8 cellular contexts compared by ENCODE assay signal in the genomic region with DNA sequence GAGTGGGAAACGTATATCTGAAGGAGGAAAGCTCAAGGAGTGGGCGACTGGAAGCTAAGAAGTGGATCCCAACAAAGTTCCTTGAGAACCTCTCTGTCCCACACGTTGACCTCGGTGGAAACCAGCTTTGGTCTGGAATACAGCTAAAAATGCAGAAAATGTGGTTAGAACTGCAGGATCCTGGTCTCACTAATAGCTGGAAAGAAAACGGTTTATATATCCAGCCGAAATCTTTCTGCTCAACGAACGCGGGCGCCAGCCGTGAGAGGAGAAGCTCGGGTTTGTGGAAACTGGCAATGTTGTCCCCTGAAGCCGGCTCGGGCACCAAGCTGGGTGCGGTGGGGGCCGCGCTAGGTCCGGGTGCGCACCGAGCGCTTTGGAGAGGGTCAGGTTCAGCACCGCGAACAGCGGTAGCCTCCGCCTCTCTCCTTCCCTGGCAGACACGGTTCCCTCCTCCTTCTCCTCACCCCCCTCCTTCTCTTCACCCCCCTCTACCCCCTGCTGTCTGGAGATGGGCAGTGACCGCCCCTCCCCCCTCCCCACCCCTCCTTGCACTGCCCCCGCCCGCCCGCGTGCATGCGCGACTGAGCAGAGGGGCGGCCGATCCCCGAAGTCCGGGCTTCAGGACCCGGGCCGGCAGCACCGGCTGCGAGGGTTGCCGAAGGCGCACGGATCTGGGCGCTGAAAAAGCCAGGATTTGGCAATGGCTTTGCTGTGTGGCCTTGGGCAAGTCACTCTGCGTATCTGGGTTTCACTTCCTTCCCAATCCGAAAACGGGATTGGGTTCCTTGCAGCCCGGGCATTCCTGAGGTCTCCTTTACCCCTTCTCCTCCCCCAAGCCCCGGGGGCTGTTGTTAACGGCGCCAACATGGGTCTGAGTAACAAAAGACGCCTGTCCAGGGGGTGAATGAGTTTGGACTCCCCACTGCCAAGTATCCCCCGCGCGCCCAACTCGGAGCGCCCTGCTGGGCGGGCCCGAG. TPM values are rescaled to one million over a fixed set of nuclear protein-coding genes. Genes with fewer than 3 reads are reported as not detected.
A peak's percentile ranks its signal among the peaks of the same experiment; 100 is the strongest.
DNase-seq lines count a peak whose midpoint lies in the region; ATAC-seq and TF ChIP-seq lines count a peak whose summit lies in the region.

A gene with protein sequence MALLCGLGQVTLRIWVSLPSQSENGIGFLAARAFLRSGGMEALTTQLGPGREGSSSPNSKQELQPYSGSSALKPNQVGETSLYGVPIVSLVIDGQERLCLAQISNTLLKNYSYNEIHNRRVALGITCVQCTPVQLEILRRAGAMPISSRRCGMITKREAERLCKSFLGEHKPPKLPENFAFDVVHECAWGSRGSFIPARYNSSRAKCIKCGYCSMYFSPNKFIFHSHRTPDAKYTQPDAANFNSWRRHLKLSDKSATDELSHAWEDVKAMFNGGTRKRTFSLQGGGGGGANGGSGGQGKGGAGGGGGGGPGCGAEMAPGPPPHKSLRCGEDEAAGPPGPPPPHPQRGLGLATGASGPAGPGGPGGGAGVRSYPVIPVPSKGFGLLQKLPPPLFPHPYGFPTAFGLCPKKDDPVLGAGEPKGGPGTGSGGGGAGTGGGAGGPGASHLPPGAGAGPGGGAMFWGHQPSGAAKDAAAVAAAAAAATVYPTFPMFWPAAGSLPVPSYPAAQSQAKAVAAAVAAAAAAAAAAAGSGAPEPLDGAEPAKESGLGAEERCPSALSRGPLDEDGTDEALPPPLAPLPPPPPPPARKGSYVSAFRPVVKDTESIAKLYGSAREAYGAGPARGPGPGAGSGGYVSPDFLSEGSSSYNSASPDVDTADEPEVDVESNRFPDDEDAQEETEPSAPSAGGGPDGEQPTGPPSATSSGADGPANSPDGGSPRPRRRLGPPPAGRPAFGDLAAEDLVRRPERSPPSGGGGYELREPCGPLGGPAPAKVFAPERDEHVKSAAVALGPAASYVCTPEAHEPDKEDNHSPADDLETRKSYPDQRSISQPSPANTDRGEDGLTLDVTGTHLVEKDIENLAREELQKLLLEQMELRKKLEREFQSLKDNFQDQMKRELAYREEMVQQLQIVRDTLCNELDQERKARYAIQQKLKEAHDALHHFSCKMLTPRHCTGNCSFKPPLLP (plus strand): TSS at position 610 of the 980 bp plus-strand sequence. CDS start 94 bp downstream, at position 704.

- peaks cover 0 to 16% (median 0%) of the 10 kb centered on the region in 8 donors for H3K9me3 ChIP-seq in spleen

- no peak within 1 kb of the TSS for H3K27ac Mint-ChIP-seq in WTC11

- intact Hi-C loops in left cardiac atrium (cut with DNase I) (no loop called here), spleen (cut with DNase I; ENCODE audit: low total_unique reads) (no loop called here)

- POLR2A ChIA-PET in WTC11 (lab: Charles Lee): no interaction called here

- H3K27me3 Mint-ChIP-seq in WTC11 (ENCODE audit: low read depth): peaks cover 94% of the 10 kb centered on the region

- TF ChIP-seq CTCF in WTC11 (IDR thresholded peaks at IDR 0.05) (no peak), spleen (IDR thresholded peaks at IDR 0.05 in 8 of 11, conservative IDR thresholded peaks at IDR 0.05 in 3 of 11) (no peak)

- H3K9me3 Mint-ChIP-seq in WTC11: no peaks in the 10 kb centered on the region

- peaks cover 62% of the 10 kb centered on the region for H3K4me1 Mint-ChIP-seq in WTC11

- 3 to 6% (median 3%) methylated on average over 51 to 59 of the region's 60 CpGs for WGBS in spleen, 5 donors

- CTCF ChIA-PET in WTC11 (lab: Charles Lee): interaction anchor here (0.6 to 5.0 kb wide), 4 partner anchors 8 to 324 kb away, joined by 3 to 31 read pairs (median 3); no protein-coding TSS in a partner anchor

- peaks cover 38 to 100% (median 100%) of the 10 kb centered on the region in 7 donors for H3K27me3 ChIP-seq in spleen (replicated peaks in 1 of 7)

- peak; percentile 39 for DNase-seq in activated CD4-positive, alpha-beta T cell treated with anti-CD3 and anti-CD28 coated beads for 48 hours
- no peak for DNase-seq in activated CD4-positive, alpha-beta T cell treated with anti-CD3 and anti-CD28 coated beads, Interleukin-2, amount 50 U/mL, for 4 hours
- DNase-seq in WTC11 (ENCODE audit: low spot score): peak; percentile 74
- DNase-seq in left cardiac atrium: no peak
- peak; percentile 64 for DNase-seq in spleen
- DNase-seq in mucosa of gallbladder (ENCODE audit: low spot score): no peak
- DNase-seq in activated effector memory CD4-positive, alpha-beta T cell treated with anti-CD3 and anti-CD28 coated beads, Interleukin-2, amount 50 U/mL, for 16 hours: no peak
- no peak for DNase-seq in caudate nucleus (lab: John Stamatoyannopoulos, UW)

- H3K36me3 ChIP-seq in spleen: no peaks in the 10 kb centered on the region

- peak within 1 kb of the TSS in 7 of 8 donors; percentile 25 to 56 (median 32) for H3K4me3 ChIP-seq in spleen

- no peak within 1 kb of the TSS for H3K27ac ChIP-seq in spleen
- H3K27ac ChIP-seq in caudate nucleus (ENCODE audit: low read depth, low read length): no peak within 1 kb of the TSS

- peak within 1 kb of the TSS; percentile 76 for H3K4me3 Mint-ChIP-seq in WTC11

- no peak for TF ChIP-seq POLR2A in spleen (IDR thresholded peaks at IDR 0.05)

- peak; percentile 36 for ATAC-seq in WTC11
- peak; percentile 31 for ATAC-seq in left cardiac atrium

- H3K36me3 Mint-ChIP-seq in WTC11: no peaks in the 10 kb centered on the region; the same call in 1 of the 2 replicates

- peaks cover 28 to 100% (median 92%) of the 10 kb centered on the region in 6 donors for H3K4me1 ChIP-seq in spleen

TF ChIP-seq in WTC11, 78 proteins besides CTCF, POLR2A, EP300 and RAD21:
- TF ChIP-seq, protein P1, sequence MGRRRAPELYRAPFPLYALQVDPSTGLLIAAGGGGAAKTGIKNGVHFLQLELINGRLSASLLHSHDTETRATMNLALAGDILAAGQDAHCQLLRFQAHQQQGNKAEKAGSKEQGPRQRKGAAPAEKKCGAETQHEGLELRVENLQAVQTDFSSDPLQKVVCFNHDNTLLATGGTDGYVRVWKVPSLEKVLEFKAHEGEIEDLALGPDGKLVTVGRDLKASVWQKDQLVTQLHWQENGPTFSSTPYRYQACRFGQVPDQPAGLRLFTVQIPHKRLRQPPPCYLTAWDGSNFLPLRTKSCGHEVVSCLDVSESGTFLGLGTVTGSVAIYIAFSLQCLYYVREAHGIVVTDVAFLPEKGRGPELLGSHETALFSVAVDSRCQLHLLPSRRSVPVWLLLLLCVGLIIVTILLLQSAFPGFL (CRISPR knock-in tag; IDR thresholded peaks at IDR 0.05; ENCODE audit: borderline replicate concordance): no peak
- TF ChIP-seq, protein P2, sequence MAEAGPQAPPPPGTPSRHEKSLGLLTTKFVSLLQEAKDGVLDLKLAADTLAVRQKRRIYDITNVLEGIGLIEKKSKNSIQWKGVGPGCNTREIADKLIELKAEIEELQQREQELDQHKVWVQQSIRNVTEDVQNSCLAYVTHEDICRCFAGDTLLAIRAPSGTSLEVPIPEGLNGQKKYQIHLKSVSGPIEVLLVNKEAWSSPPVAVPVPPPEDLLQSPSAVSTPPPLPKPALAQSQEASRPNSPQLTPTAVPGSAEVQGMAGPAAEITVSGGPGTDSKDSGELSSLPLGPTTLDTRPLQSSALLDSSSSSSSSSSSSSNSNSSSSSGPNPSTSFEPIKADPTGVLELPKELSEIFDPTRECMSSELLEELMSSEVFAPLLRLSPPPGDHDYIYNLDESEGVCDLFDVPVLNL (CRISPR knock-in tag; IDR thresholded peaks at IDR 0.05; ENCODE audit: borderline replicate concordance, low read depth): no peak
- peak; percentile 52 for TF ChIP-seq ZNF423 (CRISPR knock-in tag; IDR thresholded peaks at IDR 0.05)
- TF ChIP-seq, protein P3, sequence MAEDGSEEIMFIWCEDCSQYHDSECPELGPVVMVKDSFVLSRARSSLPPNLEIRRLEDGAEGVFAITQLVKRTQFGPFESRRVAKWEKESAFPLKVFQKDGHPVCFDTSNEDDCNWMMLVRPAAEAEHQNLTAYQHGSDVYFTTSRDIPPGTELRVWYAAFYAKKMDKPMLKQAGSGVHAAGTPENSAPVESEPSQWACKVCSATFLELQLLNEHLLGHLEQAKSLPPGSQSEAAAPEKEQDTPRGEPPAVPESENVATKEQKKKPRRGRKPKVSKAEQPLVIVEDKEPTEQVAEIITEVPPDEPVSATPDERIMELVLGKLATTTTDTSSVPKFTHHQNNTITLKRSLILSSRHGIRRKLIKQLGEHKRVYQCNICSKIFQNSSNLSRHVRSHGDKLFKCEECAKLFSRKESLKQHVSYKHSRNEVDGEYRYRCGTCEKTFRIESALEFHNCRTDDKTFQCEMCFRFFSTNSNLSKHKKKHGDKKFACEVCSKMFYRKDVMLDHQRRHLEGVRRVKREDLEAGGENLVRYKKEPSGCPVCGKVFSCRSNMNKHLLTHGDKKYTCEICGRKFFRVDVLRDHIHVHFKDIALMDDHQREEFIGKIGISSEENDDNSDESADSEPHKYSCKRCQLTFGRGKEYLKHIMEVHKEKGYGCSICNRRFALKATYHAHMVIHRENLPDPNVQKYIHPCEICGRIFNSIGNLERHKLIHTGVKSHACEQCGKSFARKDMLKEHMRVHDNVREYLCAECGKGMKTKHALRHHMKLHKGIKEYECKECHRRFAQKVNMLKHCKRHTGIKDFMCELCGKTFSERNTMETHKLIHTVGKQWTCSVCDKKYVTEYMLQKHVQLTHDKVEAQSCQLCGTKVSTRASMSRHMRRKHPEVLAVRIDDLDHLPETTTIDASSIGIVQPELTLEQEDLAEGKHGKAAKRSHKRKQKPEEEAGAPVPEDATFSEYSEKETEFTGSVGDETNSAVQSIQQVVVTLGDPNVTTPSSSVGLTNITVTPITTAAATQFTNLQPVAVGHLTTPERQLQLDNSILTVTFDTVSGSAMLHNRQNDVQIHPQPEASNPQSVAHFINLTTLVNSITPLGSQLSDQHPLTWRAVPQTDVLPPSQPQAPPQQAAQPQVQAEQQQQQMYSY (CRISPR knock-in tag; IDR thresholded peaks at IDR 0.05): peak; percentile 88

RNA-seq across cellular contexts. Expression of the gene that starts here (rescaled TPM):
- total RNA-seq in WTC11 (2021) (0.09 to 0.22 TPM (median 0.11 TPM) in 3 replicates), left cardiac atrium (under 1 TPM; 0.09 to 0.29 TPM), spleen (1 to 10 TPM in 1 of 7 donors, under 1 TPM in 6; 0.17 to 1.1 (median 0.57) TPM), mucosa of gallbladder (0.43 TPM)
- polyA plus RNA-seq in spleen: under 1 TPM; 0.06 to 0.29 (median 0.20) TPM

Comparison
In these comparisons a context has a peak if more than half of its experiments do, and no peak if none do; other contexts are left out.
1. DNase-seq: peak in activated CD4-positive, alpha-beta T cell treated with anti-CD3 and anti-CD28 coated beads for 48 hours (single experiment) and spleen (single experiment); none in activated CD4-positive, alpha-beta T cell treated with anti-CD3 and anti-CD28 coated beads, Interleukin-2, amount 50 U/mL, for 4 hours (0 of 2), left cardiac atrium (single experiment), mucosa of gallbladder (single experiment), activated effector memory CD4-positive, alpha-beta T cell treated with anti-CD3 and anti-CD28 coated beads, Interleukin-2, amount 50 U/mL, for 16 hours (single experiment) and caudate nucleus (0 of 61).
2. Peak in DNase-seq and ATAC-seq in WTC11; RNA of the gene not detected or under 1 TPM.
3. Peak in ATAC-seq in left cardiac atrium; RNA of the gene not detected or under 1 TPM.